ENCODE assay signal across 13 cellular contexts in genomic region chr7:91657386-91658120, GRCh38.
DNase-seq lines count a peak whose midpoint lies in the region; ATAC-seq, FAIRE-seq and TF ChIP-seq lines count a peak whose summit lies in the region.
"Had no signal": no experiment of that assay in that cellular context is flagged by ENCODE, and none has a peak within 500 bp of the region (broad histone marks: within the 10 kb centered on the region; RNA-seq: fewer than 3 reads in every experiment).

No MANE protein-coding gene starts in this region.

- FAIRE-seq in HTR-8/SVneo (lab: Jason Lieb, UNC): no peak
- FAIRE-seq: colon had no signal

- no peak for TF ChIP-seq CTCF in cardiac fibroblast (IDR thresholded peaks at IDR 0.05; ENCODE audit: low read depth, low read length)

- DNase-seq in AG08396 (ENCODE audit: low spot score): peak; percentile 32
- DNase-seq in HTR-8/SVneo (ENCODE audit: insufficient read length, low spot score): peak; percentile 10
- peak; percentile 87 to 93 for DNase-seq in cardiac fibroblast (ENCODE audit: low read depth in 2 of 2)
- DNase-seq in lung microvascular endothelial cell (ENCODE audit: low read depth in 2 of 2): peak; percentile 11 to 30
- no peak for DNase-seq in MV-4-11 (lab: John Stamatoyannopoulos, UW)
- DNase-seq in NCI-H748 (lab: John Stamatoyannopoulos, UW; ENCODE audit: unreplicated experiment): no peak
- no peak for DNase-seq in SK-N-DZ (ENCODE audit: low spot score)
- DNase-seq: activated CD4-positive, alpha-beta memory T cell treated with anti-CD3 and anti-CD28 coated beads, Interleukin-2, amount 10 ng/mL, durations not matched to agents 7 days and 5 days; activated gamma-delta T cell; NCI-H1930; OCI-M1 had no signal

- ATAC-seq in HG02798 (IDR thresholded peaks at IDR 0.05; ENCODE audit: poor library complexity, unreplicated experiment): no peak

- no peak overlapping the region for H3K4me3 ChIP-seq in cardiac fibroblast (replicated peaks in 1 of 2; ENCODE audit: low read depth in 2 of 2, low read length in 2 of 2)

Comparison
In these comparisons a context has a peak if more than half of its experiments do, and no peak if none do; other contexts are left out.
1. DNase-seq: peak in AG08396 (single experiment), HTR-8/SVneo (single experiment), cardiac fibroblast (2 of 2) and lung microvascular endothelial cell (2 of 2); none in MV-4-11 (single experiment), NCI-H748 (single experiment) and SK-N-DZ (single experiment).